ENCODE assay signal across 28 cellular contexts in genomic region chr1:203081465-203082355, GRCh38. TPM values are rescaled to one million over a fixed set of nuclear protein-coding genes. Genes with fewer than 3 reads are reported as not detected.
DNase-seq lines count a peak whose midpoint lies in the region; ATAC-seq, FAIRE-seq and TF ChIP-seq lines count a peak whose summit lies in the region.
"Had no signal": no experiment of that assay in that cellular context is flagged by ENCODE, and none has a peak within 500 bp of the region (broad histone marks: within the 10 kb centered on the region; RNA-seq: fewer than 3 reads in every experiment).

No MANE protein-coding gene starts in this region.

- H3K4me3 ChIP-seq in NB4 (ENCODE audit: low read depth, low read length): no peak overlapping the region
- no peak overlapping the region for H3K4me3 ChIP-seq in left lung
- no peak overlapping the region for H3K4me3 ChIP-seq in gastrocnemius medialis
- H3K4me3 ChIP-seq: BLaER1 treated with 17β-estradiol and CSF1 and Interleukin-3, amounts not matched to agents 10 nM and 100 nM; heart left ventricle; left ventricle myocardium inferior; SJCRH30; skin epidermis; uterus had no signal

- no peak for FAIRE-seq in D721Med (lab: Jason Lieb, UNC)
- FAIRE-seq: astrocyte, H54 had no signal

- no peak for TF ChIP-seq POLR2A in NB4 (IDR thresholded peaks at IDR 0.05; ENCODE audit: extremely low read depth, insufficient read length)
- no peak for TF ChIP-seq POLR2A in gastrocnemius medialis (IDR thresholded peaks at IDR 0.05)

- no peaks in the 10 kb centered on the region for H3K9me3 Mint-ChIP-seq in activated CD8-positive, alpha-beta memory T cell treated with anti-CD3 and anti-CD28 coated beads, Interleukin-2, amount 10 ng/mL, durations not matched to agents 7 days and 5 days (ENCODE audit: low read depth)
- H3K9me3 Mint-ChIP-seq: activated naive CD4-positive, alpha-beta T cell treated with anti-CD3 and anti-CD28 coated beads, Interleukin-2, amount 50 U/mL, for 72 hours; activated T-helper 1 cell treated with anti-CD3 and anti-CD28 coated beads, Interleukin-12 subunit alpha, Interleukin-12 subunit beta, Interleukin-2, Interleukin-4 antibody, amounts not matched to agents 30 ng/mL and 10 ng/mL and 1 ng/mL, durations not matched to agents 14 hours and 24 hours and 36 hours; neural crest cell had no signal

- CTCF ChIA-PET in activated CD8-positive, alpha-beta memory T cell treated with anti-CD3 and anti-CD28 coated beads, Interleukin-2, amount 10 ng/mL, durations not matched to agents 7 days and 5 days (lab: Charles Lee): interaction anchor here (1.3 to 3.0 kb wide), 3 partner anchors 17 to 90 kb away, joined by 3 to 10 read pairs (median 8); no protein-coding TSS in a partner anchor

- H3K9me3 ChIP-seq in left lung: no peaks in the 10 kb centered on the region
- no peaks in the 10 kb centered on the region for H3K9me3 ChIP-seq in gastrocnemius medialis
- H3K9me3 ChIP-seq: BLaER1 treated with 17β-estradiol and CSF1 and Interleukin-3, amounts not matched to agents 10 nM and 100 nM; Caco-2; heart left ventricle; left ventricle myocardium inferior; SJCRH30; uterus had no signal

- no peaks in the 10 kb centered on the region for H3K4me1 Mint-ChIP-seq in activated CD8-positive, alpha-beta memory T cell treated with anti-CD3 and anti-CD28 coated beads, Interleukin-2, amount 10 ng/mL, durations not matched to agents 7 days and 5 days

- H3K27ac ChIP-seq in left lung (no peak overlapping the region), gastrocnemius medialis (peak overlapping the region; percentile 97 to 100 (median 98))
- H3K27ac ChIP-seq: epithelial cell of prostate, SJCRH30, skin epidermis, uterus had no signal

- H3K27ac Mint-ChIP-seq in activated CD8-positive, alpha-beta memory T cell treated with anti-CD3 and anti-CD28 coated beads, Interleukin-2, amount 10 ng/mL, durations not matched to agents 7 days and 5 days: no peak overlapping the region
- H3K27ac Mint-ChIP-seq: activated naive CD4-positive, alpha-beta T cell treated with anti-CD3 and anti-CD28 coated beads, Interleukin-2, amount 50 U/mL, for 72 hours; activated T-helper 1 cell treated with anti-CD3 and anti-CD28 coated beads, Interleukin-12 subunit alpha, Interleukin-12 subunit beta, Interleukin-2, Interleukin-4 antibody, amounts not matched to agents 30 ng/mL and 10 ng/mL and 1 ng/mL, durations not matched to agents 14 hours and 24 hours and 36 hours had no signal

- no peak overlapping the region for H3K4me3 Mint-ChIP-seq in activated CD8-positive, alpha-beta memory T cell treated with anti-CD3 and anti-CD28 coated beads, Interleukin-2, amount 10 ng/mL, durations not matched to agents 7 days and 5 days
- H3K4me3 Mint-ChIP-seq: activated T-helper 1 cell treated with anti-CD3 and anti-CD28 coated beads, Interleukin-12 subunit alpha, Interleukin-12 subunit beta, Interleukin-2, Interleukin-4 antibody, amounts not matched to agents 30 ng/mL and 10 ng/mL and 1 ng/mL, durations not matched to agents 14 hours and 24 hours and 36 hours; neural crest cell had no signal

- TF ChIP-seq CTCF in NB4 (IDR thresholded peaks at IDR 0.05; ENCODE audit: low read depth, low read length) (no peak), left lung (IDR thresholded peaks at IDR 0.05) (no peak), gastrocnemius medialis (IDR thresholded peaks at IDR 0.05 in 4 of 5, conservative IDR thresholded peaks at IDR 0.05 in 1 of 5) (no peak), D721Med (IDR thresholded peaks at IDR 0.05; ENCODE audit: insufficient read depth, missing control alignments) (no peak)

- DNase-seq in NB4 (ENCODE audit: low read depth): peak; percentile 30
- peak; percentile 8 for DNase-seq in activated CD8-positive, alpha-beta memory T cell treated with anti-CD3 and anti-CD28 coated beads, Interleukin-2, amount 10 ng/mL, durations not matched to agents 7 days and 5 days
- DNase-seq in left lung: no peak
- DNase-seq in gastrocnemius medialis: no peak
- no peak for DNase-seq in D721Med (ENCODE audit: insufficient read length, low spot score)
- DNase-seq in DMS153 (lab: John Stamatoyannopoulos, UW): no peak
- no peak for DNase-seq in MV-4-11 (lab: John Stamatoyannopoulos, UW)
- DNase-seq: activated CD4-positive, alpha-beta T cell treated with anti-CD3 and anti-CD28 coated beads for 48 hours; Caco-2; DND-41; left ventricle myocardium inferior; NCI-H1694; NCI-H2171; NCI-H524; stimulated activated CD4-positive, alpha-beta T cell treated with anti-CD3 and anti-CD28 coated beads, Interleukin-1b, Interleukin-23, amount 100 ng/mL, for 48 hours; uterus had no signal

- H3K36me3 ChIP-seq in left lung (no peaks in the 10 kb centered on the region), gastrocnemius medialis (no peaks in the 10 kb centered on the region)
- H3K36me3 ChIP-seq: left ventricle myocardium inferior, uterus had no signal

- in situ Hi-C loops in gastrocnemius medialis (cut with MboI; ENCODE audit: low sequenced_read_pairs in 4 of 4): no loop called here

- peaks cover 28% of the 10 kb centered on the region for H3K27me3 Mint-ChIP-seq in activated CD8-positive, alpha-beta memory T cell treated with anti-CD3 and anti-CD28 coated beads, Interleukin-2, amount 10 ng/mL, durations not matched to agents 7 days and 5 days

- intact Hi-C loops in left lung (cut with DNase I): no loop called here
- intact Hi-C loops in gastrocnemius medialis (cut with DNase I; ENCODE audit: low total_unique reads): no loop called here

- H3K27me3 ChIP-seq in left lung (peaks cover 0 to 12% of the 10 kb centered on the region in 2 donors), gastrocnemius medialis (no peaks in the 10 kb centered on the region)
- H3K27me3 ChIP-seq: heart left ventricle, SJCRH30, uterus had no signal

- no peak for ATAC-seq in activated CD8-positive, alpha-beta memory T cell treated with anti-CD3 and anti-CD28 coated beads, Interleukin-2, amount 10 ng/mL, durations not matched to agents 7 days and 5 days
- ATAC-seq in left lung (peak; percentile 42), gastrocnemius medialis (no peak)
- ATAC-seq: activated naive CD4-positive, alpha-beta T cell treated with anti-CD3 and anti-CD28 coated beads, Interleukin-2, amount 50 U/mL, for 72 hours had no signal

- no peaks in the 10 kb centered on the region for H3K36me3 Mint-ChIP-seq in activated CD8-positive, alpha-beta memory T cell treated with anti-CD3 and anti-CD28 coated beads, Interleukin-2, amount 10 ng/mL, durations not matched to agents 7 days and 5 days
- H3K36me3 Mint-ChIP-seq: activated naive CD4-positive, alpha-beta T cell treated with anti-CD3 and anti-CD28 coated beads, Interleukin-2, amount 50 U/mL, for 72 hours had no signal

- no peaks in the 10 kb centered on the region for H3K4me1 ChIP-seq in left lung
- peaks cover 40 to 44% of the 10 kb centered on the region in 2 donors for H3K4me1 ChIP-seq in gastrocnemius medialis
- H3K4me1 ChIP-seq: Caco-2, uterus had no signal

RNA-seq across cellular contexts. Expression of gene MYOG, which starts 4.1 kb away (rescaled TPM):
- not detected for total RNA-seq in activated CD8-positive, alpha-beta memory T cell treated with anti-CD3 and anti-CD28 coated beads, Interleukin-2, amount 10 ng/mL, durations not matched to agents 7 days and 5 days
- total RNA-seq in left lung (not detected), gastrocnemius medialis (100 to 1,000 TPM in 1 of 4 donors, 10 to 100 TPM in 3; 21.4 to 146 (median 73.1) TPM)
- total RNA-seq: activated naive CD4-positive, alpha-beta T cell treated with anti-CD3 and anti-CD28 coated beads, Interleukin-2, amount 50 U/mL, for 72 hours; activated T-helper 1 cell treated with anti-CD3 and anti-CD28 coated beads, Interleukin-12 subunit alpha, Interleukin-12 subunit beta, Interleukin-2, Interleukin-4 antibody, amounts not matched to agents 30 ng/mL and 10 ng/mL and 1 ng/mL, durations not matched to agents 14 hours and 24 hours and 36 hours; astrocyte; Caco-2; heart left ventricle; left ventricle myocardium inferior; neural crest cell; posterior vena cava; T-helper 1 cell treated with Interleukin-12 subunit alpha and Interleukin-12 subunit beta and Interleukin-4 antibody, amounts not matched to agents 30 ng/mL and 1 ng/mL, for 36 hours; uterus had no signal

RNA-seq across cellular contexts. Expression of gene ADORA1, which starts 45.8 kb away (rescaled TPM):
- not detected for total RNA-seq in activated CD8-positive, alpha-beta memory T cell treated with anti-CD3 and anti-CD28 coated beads, Interleukin-2, amount 10 ng/mL, durations not matched to agents 7 days and 5 days
- total RNA-seq in left lung (1 to 10 TPM; 1.6 to 5.5 TPM), gastrocnemius medialis (1 to 10 TPM in 2 of 4 donors, under 1 TPM in 2; 0.25 to 5.6 (median 1.7) TPM)
- total RNA-seq: activated naive CD4-positive, alpha-beta T cell treated with anti-CD3 and anti-CD28 coated beads, Interleukin-2, amount 50 U/mL, for 72 hours; activated T-helper 1 cell treated with anti-CD3 and anti-CD28 coated beads, Interleukin-12 subunit alpha, Interleukin-12 subunit beta, Interleukin-2, Interleukin-4 antibody, amounts not matched to agents 30 ng/mL and 10 ng/mL and 1 ng/mL, durations not matched to agents 14 hours and 24 hours and 36 hours; T-helper 1 cell treated with Interleukin-12 subunit alpha and Interleukin-12 subunit beta and Interleukin-4 antibody, amounts not matched to agents 30 ng/mL and 1 ng/mL, for 36 hours had no signal

RNA-seq across cellular contexts. Expression of gene PPFIA4, which starts 55.4 kb away (rescaled TPM):
- total RNA-seq in activated CD8-positive, alpha-beta memory T cell treated with anti-CD3 and anti-CD28 coated beads, Interleukin-2, amount 10 ng/mL, durations not matched to agents 7 days and 5 days: 10 to 100 TPM in 1 of 2 experiments, 1 to 10 TPM in 1; 4.6 to 17.9 TPM
- total RNA-seq in left lung: 1 to 10 TPM; 1.3 to 2.1 TPM
- total RNA-seq in gastrocnemius medialis: 10 to 100 TPM in 3 of 4 donors, 1 to 10 TPM in 1; 8.4 to 45.5 (median 33.1) TPM

Comparison
In these comparisons a context has a peak if more than half of its experiments do, and no peak if none do; other contexts are left out.
1. DNase-seq: peak in NB4 (single experiment) and activated CD8-positive, alpha-beta memory T cell treated with anti-CD3 and anti-CD28 coated beads, Interleukin-2, amount 10 ng/mL, durations not matched to agents 7 days and 5 days (single experiment); none in left lung (0 of 2), gastrocnemius medialis (0 of 2), D721Med (single experiment), DMS153 (single experiment) and MV-4-11 (single experiment).
2. H3K27ac ChIP-seq: peak in gastrocnemius medialis (4 of 4); none in left lung (0 of 2).
3. RNA of gene MYOG, which starts 4.1 kb away (total RNA-seq): 21.4 to 146 TPM in gastrocnemius medialis; not detected in activated CD8-positive, alpha-beta memory T cell treated with anti-CD3 and anti-CD28 coated beads, Interleukin-2, amount 10 ng/mL, durations not matched to agents 7 days and 5 days and not detected in left lung; every median in the first group is over 10 times any median in the second.